22 cellular contexts compared by ENCODE assay signal in genomic region chr13:113999618-113999910, GRCh38.
"Had no signal": no experiment of that assay in that cellular context is flagged by ENCODE, and none has a peak within 500 bp of the region (broad histone marks: within the 10 kb centered on the region; RNA-seq: fewer than 3 reads in every experiment).

No MANE protein-coding gene starts in this region.

- H3K9me3 Mint-ChIP-seq: activated CD4-positive, alpha-beta memory T cell treated with anti-CD3 and anti-CD28 coated beads for 36 hours; activated naive CD4-positive, alpha-beta T cell treated with anti-CD3 and anti-CD28 coated beads, Interleukin-2, amount 10 ng/mL, durations not matched to agents 7 days and 5 days; activated T-cell treated with anti-CD3 and anti-CD28 coated beads, Interleukin-2, amount 50 U/mL, for 72 hours; brain; naive B cell; neural progenitor cell; type B pancreatic cell had no signal

- DNase-seq: activated CD4-positive, alpha-beta memory T cell treated with anti-CD3 and anti-CD28 coated beads for 36 hours; activated CD4-positive, alpha-beta T cell treated with anti-CD3 and anti-CD28 coated beads for 48 hours; activated effector memory CD4-positive, alpha-beta T cell treated with anti-CD3 and anti-CD28 coated beads, Interleukin-2, amount 50 U/mL, for 16 hours; activated naive CD4-positive, alpha-beta T cell treated with anti-CD3 and anti-CD28 coated beads, Interleukin-2, amount 10 ng/mL, durations not matched to agents 7 days and 5 days; activated T-cell treated with anti-CD3 and anti-CD28 coated beads, Interleukin-2, amount 50 U/mL, for 72 hours; anterior cingulate cortex; effector memory CD4-positive, alpha-beta T cell; gastrocnemius medialis; hypothalamus; left colon; mesendoderm; naive B cell; sigmoid colon; stimulated activated CD4-positive, alpha-beta T cell treated with anti-CD3 and anti-CD28 coated beads, Interleukin-4, amount 100 ng/mL, for 1 hour; stimulated activated naive CD4-positive, alpha-beta T cell treated with Interleukin-2 at 50 U/mL for 16 hours had no signal

- H3K27ac Mint-ChIP-seq: activated naive CD4-positive, alpha-beta T cell treated with anti-CD3 and anti-CD28 coated beads, Interleukin-2, amount 10 ng/mL, durations not matched to agents 7 days and 5 days; activated T-cell treated with anti-CD3 and anti-CD28 coated beads, Interleukin-2, amount 50 U/mL, for 72 hours; naive B cell; neural progenitor cell; type B pancreatic cell had no signal

- H3K36me3 Mint-ChIP-seq: type B pancreatic cell had no signal

- H3K27ac ChIP-seq: gastrocnemius medialis, neural progenitor cell, sigmoid colon had no signal

- H3K4me3 Mint-ChIP-seq: activated CD4-positive, alpha-beta memory T cell treated with anti-CD3 and anti-CD28 coated beads for 36 hours; activated naive CD4-positive, alpha-beta T cell treated with anti-CD3 and anti-CD28 coated beads, Interleukin-2, amount 10 ng/mL, durations not matched to agents 7 days and 5 days; activated T-cell treated with anti-CD3 and anti-CD28 coated beads, Interleukin-2, amount 50 U/mL, for 72 hours; brain; naive B cell; type B pancreatic cell had no signal

- H3K9me3 ChIP-seq: gastrocnemius medialis, lower lobe of right lung, mucosa of descending colon, sigmoid colon had no signal

- H3K4me3 ChIP-seq: gastrocnemius medialis, lower lobe of right lung, mucosa of descending colon, neural progenitor cell, sigmoid colon had no signal

- H3K4me1 ChIP-seq: neural progenitor cell had no signal

- H3K27me3 ChIP-seq: gastrocnemius medialis, neural progenitor cell, sigmoid colon had no signal

- ATAC-seq: activated T-cell treated with anti-CD3 and anti-CD28 coated beads, Interleukin-2, amount 50 U/mL, for 72 hours; esophagus mucosa; gastrocnemius medialis; left colon; lower lobe of right lung; mucosa of descending colon; SK-N-SH treated with all-trans-retinoic acid at 6 μM for 48 hours had no signal

- H3K4me1 Mint-ChIP-seq: activated naive CD4-positive, alpha-beta T cell treated with anti-CD3 and anti-CD28 coated beads, Interleukin-2, amount 10 ng/mL, durations not matched to agents 7 days and 5 days had no signal

- H3K36me3 ChIP-seq: neural progenitor cell had no signal

- H3K27me3 Mint-ChIP-seq: activated CD4-positive, alpha-beta memory T cell treated with anti-CD3 and anti-CD28 coated beads for 36 hours; activated naive CD4-positive, alpha-beta T cell treated with anti-CD3 and anti-CD28 coated beads, Interleukin-2, amount 10 ng/mL, durations not matched to agents 7 days and 5 days; brain; naive B cell; type B pancreatic cell had no signal
